Comparison of ENCODE assay signal across 1 cellular context in the genomic region with DNA sequence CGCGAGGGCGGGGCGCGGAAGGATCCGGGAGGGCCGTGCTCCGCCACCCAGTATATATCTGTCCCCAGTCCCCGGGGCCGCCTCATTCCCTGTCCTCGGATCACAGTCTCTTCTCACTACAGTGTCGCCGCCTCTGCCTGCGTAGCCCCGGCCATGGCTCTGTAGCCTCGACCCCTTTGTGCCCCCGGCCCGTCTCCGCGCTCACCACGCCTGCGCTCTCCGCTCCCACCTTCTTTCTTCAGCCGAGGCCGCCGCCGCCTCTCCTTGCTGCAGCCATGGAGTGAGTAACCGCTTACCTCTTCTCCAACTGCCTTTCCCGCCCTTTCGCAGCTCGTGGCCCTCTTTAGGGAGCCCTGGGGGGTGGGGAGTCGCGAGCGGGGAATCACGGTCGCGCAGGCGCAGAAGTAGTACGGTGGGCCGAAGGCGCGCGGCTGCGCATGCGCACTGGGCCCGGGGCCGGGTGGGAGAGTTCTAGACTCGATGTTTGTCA.
TF ChIP-seq lines count a peak whose summit lies in the region.

Gene ATF5, plus strand, starts transcription at position 85 of the 490 bp plus-strand sequence. CDS start 1,646 bp downstream, outside the sequence.
Gene NUP62, minus strand, starts transcription at position 384 of the 490 bp plus-strand sequence. CDS start 19,697 bp downstream, outside the sequence.

TF ChIP-seq in K562, 482 proteins besides CTCF, POLR2A, EP300 and RAD21 (continued from another document):
- TF ChIP-seq, protein P1, sequence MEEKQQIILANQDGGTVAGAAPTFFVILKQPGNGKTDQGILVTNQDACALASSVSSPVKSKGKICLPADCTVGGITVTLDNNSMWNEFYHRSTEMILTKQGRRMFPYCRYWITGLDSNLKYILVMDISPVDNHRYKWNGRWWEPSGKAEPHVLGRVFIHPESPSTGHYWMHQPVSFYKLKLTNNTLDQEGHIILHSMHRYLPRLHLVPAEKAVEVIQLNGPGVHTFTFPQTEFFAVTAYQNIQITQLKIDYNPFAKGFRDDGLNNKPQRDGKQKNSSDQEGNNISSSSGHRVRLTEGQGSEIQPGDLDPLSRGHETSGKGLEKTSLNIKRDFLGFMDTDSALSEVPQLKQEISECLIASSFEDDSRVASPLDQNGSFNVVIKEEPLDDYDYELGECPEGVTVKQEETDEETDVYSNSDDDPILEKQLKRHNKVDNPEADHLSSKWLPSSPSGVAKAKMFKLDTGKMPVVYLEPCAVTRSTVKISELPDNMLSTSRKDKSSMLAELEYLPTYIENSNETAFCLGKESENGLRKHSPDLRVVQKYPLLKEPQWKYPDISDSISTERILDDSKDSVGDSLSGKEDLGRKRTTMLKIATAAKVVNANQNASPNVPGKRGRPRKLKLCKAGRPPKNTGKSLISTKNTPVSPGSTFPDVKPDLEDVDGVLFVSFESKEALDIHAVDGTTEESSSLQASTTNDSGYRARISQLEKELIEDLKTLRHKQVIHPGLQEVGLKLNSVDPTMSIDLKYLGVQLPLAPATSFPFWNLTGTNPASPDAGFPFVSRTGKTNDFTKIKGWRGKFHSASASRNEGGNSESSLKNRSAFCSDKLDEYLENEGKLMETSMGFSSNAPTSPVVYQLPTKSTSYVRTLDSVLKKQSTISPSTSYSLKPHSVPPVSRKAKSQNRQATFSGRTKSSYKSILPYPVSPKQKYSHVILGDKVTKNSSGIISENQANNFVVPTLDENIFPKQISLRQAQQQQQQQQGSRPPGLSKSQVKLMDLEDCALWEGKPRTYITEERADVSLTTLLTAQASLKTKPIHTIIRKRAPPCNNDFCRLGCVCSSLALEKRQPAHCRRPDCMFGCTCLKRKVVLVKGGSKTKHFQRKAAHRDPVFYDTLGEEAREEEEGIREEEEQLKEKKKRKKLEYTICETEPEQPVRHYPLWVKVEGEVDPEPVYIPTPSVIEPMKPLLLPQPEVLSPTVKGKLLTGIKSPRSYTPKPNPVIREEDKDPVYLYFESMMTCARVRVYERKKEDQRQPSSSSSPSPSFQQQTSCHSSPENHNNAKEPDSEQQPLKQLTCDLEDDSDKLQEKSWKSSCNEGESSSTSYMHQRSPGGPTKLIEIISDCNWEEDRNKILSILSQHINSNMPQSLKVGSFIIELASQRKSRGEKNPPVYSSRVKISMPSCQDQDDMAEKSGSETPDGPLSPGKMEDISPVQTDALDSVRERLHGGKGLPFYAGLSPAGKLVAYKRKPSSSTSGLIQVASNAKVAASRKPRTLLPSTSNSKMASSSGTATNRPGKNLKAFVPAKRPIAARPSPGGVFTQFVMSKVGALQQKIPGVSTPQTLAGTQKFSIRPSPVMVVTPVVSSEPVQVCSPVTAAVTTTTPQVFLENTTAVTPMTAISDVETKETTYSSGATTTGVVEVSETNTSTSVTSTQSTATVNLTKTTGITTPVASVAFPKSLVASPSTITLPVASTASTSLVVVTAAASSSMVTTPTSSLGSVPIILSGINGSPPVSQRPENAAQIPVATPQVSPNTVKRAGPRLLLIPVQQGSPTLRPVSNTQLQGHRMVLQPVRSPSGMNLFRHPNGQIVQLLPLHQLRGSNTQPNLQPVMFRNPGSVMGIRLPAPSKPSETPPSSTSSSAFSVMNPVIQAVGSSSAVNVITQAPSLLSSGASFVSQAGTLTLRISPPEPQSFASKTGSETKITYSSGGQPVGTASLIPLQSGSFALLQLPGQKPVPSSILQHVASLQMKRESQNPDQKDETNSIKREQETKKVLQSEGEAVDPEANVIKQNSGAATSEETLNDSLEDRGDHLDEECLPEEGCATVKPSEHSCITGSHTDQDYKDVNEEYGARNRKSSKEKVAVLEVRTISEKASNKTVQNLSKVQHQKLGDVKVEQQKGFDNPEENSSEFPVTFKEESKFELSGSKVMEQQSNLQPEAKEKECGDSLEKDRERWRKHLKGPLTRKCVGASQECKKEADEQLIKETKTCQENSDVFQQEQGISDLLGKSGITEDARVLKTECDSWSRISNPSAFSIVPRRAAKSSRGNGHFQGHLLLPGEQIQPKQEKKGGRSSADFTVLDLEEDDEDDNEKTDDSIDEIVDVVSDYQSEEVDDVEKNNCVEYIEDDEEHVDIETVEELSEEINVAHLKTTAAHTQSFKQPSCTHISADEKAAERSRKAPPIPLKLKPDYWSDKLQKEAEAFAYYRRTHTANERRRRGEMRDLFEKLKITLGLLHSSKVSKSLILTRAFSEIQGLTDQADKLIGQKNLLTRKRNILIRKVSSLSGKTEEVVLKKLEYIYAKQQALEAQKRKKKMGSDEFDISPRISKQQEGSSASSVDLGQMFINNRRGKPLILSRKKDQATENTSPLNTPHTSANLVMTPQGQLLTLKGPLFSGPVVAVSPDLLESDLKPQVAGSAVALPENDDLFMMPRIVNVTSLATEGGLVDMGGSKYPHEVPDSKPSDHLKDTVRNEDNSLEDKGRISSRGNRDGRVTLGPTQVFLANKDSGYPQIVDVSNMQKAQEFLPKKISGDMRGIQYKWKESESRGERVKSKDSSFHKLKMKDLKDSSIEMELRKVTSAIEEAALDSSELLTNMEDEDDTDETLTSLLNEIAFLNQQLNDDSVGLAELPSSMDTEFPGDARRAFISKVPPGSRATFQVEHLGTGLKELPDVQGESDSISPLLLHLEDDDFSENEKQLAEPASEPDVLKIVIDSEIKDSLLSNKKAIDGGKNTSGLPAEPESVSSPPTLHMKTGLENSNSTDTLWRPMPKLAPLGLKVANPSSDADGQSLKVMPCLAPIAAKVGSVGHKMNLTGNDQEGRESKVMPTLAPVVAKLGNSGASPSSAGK (IDR thresholded peaks at IDR 0.05): peak; percentile 99
- TF ChIP-seq LCOR (CRISPR knock-in tag; IDR thresholded peaks at IDR 0.05) (peak; percentile 81), FOXP1 (CRISPR knock-in tag; IDR thresholded peaks at IDR 0.05) (no peak), NUFIP1 (IDR thresholded peaks at IDR 0.05; ENCODE audit: partially characterized antibody) (no peak), SAP30 (IDR thresholded peaks at IDR 0.05; ENCODE audit: borderline replicate concordance, insufficient read depth, low read depth, low read length, poor library complexity, severe bottlenecking) (peak; percentile 2), ZNF133 (CRISPR knock-in tag; IDR thresholded peaks at IDR 0.05) (no peak), NCOR1 (IDR thresholded peaks at IDR 0.05) (peak; percentile 63), CTBP1 (IDR thresholded peaks at IDR 0.05; ENCODE audit: borderline replicate concordance) (peak; percentile 5; the same call in 1 of the 2 replicates), BDP1 (IDR thresholded peaks at IDR 0.05; ENCODE audit: insufficient read depth, insufficient read length) (no peak), NFIX (CRISPR knock-in tag; IDR thresholded peaks at IDR 0.05; ENCODE audit: low read depth) (no peak)
- TF ChIP-seq, protein P2, sequence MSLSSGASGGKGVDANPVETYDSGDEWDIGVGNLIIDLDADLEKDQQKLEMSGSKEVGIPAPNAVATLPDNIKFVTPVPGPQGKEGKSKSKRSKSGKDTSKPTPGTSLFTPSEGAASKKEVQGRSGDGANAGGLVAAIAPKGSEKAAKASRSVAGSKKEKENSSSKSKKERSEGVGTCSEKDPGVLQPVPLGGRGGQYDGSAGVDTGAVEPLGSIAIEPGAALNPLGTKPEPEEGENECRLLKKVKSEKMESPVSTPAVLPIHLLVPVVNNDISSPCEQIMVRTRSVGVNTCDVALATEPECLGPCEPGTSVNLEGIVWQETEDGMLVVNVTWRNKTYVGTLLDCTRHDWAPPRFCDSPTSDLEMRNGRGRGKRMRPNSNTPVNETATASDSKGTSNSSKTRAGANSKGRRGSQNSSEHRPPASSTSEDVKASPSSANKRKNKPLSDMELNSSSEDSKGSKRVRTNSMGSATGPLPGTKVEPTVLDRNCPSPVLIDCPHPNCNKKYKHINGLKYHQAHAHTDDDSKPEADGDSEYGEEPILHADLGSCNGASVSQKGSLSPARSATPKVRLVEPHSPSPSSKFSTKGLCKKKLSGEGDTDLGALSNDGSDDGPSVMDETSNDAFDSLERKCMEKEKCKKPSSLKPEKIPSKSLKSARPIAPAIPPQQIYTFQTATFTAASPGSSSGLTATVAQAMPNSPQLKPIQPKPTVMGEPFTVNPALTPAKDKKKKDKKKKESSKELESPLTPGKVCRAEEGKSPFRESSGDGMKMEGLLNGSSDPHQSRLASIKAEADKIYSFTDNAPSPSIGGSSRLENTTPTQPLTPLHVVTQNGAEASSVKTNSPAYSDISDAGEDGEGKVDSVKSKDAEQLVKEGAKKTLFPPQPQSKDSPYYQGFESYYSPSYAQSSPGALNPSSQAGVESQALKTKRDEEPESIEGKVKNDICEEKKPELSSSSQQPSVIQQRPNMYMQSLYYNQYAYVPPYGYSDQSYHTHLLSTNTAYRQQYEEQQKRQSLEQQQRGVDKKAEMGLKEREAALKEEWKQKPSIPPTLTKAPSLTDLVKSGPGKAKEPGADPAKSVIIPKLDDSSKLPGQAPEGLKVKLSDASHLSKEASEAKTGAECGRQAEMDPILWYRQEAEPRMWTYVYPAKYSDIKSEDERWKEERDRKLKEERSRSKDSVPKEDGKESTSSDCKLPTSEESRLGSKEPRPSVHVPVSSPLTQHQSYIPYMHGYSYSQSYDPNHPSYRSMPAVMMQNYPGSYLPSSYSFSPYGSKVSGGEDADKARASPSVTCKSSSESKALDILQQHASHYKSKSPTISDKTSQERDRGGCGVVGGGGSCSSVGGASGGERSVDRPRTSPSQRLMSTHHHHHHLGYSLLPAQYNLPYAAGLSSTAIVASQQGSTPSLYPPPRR (CRISPR knock-in tag; IDR thresholded peaks at IDR 0.05; ENCODE audit: borderline replicate concordance): no peak; the same call in 1 of the 2 replicates
- TF ChIP-seq, protein P3, sequence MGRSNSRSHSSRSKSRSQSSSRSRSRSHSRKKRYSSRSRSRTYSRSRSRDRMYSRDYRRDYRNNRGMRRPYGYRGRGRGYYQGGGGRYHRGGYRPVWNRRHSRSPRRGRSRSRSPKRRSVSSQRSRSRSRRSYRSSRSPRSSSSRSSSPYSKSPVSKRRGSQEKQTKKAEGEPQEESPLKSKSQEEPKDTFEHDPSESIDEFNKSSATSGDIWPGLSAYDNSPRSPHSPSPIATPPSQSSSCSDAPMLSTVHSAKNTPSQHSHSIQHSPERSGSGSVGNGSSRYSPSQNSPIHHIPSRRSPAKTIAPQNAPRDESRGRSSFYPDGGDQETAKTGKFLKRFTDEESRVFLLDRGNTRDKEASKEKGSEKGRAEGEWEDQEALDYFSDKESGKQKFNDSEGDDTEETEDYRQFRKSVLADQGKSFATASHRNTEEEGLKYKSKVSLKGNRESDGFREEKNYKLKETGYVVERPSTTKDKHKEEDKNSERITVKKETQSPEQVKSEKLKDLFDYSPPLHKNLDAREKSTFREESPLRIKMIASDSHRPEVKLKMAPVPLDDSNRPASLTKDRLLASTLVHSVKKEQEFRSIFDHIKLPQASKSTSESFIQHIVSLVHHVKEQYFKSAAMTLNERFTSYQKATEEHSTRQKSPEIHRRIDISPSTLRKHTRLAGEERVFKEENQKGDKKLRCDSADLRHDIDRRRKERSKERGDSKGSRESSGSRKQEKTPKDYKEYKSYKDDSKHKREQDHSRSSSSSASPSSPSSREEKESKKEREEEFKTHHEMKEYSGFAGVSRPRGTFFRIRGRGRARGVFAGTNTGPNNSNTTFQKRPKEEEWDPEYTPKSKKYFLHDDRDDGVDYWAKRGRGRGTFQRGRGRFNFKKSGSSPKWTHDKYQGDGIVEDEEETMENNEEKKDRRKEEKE (IDR thresholded peaks at IDR 0.05; ENCODE audit: borderline replicate concordance in 1 of 2, control insufficient read depth in 1 of 2, low read depth in 2 of 2, low read length in 1 of 2): 0 out of 4 replicates have a peak, but pooled peaks of 1 of the 2 experiments have one; percentile 56
